ENCODE assay signal across 18 cellular contexts in the genomic region with DNA sequence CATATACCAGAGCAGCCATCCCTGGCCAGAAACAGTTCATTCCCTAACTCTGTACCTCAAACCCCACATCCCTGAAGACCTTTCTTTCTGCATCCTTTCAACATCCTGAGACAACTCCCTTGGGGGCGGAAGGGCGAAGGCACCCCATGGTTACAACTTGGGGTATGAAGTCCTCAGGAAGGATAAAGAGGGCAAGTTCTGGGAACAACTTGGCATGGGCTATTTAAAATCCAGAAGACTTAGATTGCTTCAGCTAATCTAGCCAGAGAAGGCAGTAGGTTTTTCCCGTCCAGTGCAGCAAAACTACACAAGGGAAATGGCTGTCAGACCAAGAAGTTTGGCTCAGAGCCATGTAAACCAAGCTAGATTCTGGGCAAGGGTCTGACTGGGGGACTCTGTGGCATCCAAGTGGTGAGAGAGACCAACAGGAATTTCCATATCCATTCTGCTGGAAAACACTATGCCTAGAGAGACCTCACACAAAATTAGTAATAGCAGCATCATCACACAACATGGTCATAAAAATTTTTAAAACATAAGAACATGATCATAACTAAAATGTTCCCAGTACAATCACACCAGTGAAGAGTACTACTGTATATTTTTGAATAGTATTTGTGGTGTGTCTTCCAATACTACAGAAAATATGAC.
"Had no signal": no experiment of that assay in that cellular context is flagged by ENCODE, and none has a peak within 500 bp of the region (broad histone marks: within the 10 kb centered on the region; RNA-seq: fewer than 3 reads in every experiment).

No MANE protein-coding gene starts in this region.

- H3K9me3 ChIP-seq: lower lobe of right lung, thoracic aorta, upper lobe of left lung had no signal

- H3K27me3 ChIP-seq: right atrium auricular region, upper lobe of left lung had no signal

- H3K4me1 Mint-ChIP-seq: mesothelial cell of epicardium, nephron had no signal

- H3K27ac ChIP-seq: lower lobe of right lung, right atrium auricular region, skin epidermis, thoracic aorta, upper lobe of left lung had no signal

- DNase-seq: activated CD4-positive, alpha-beta T cell treated with anti-CD3 and anti-CD28 coated beads, Interleukin-2, amount 50 U/mL, for 4 hours; activated effector memory CD4-positive, alpha-beta T cell treated with Interleukin-2 at 50 U/mL for 16 hours; activated naive CD4-positive, alpha-beta T cell treated with anti-CD3 and anti-CD28 coated beads, Interleukin-2, amount 10 ng/mL, durations not matched to agents 7 days and 5 days; activated naive CD8-positive, alpha-beta T cell treated with anti-CD3 and anti-CD28 coated beads, Interleukin-2, amount 50 U/mL, for 24 hours; activated T-cell treated with anti-CD3 and anti-CD28 coated beads, Interleukin-2, amount 50 U/mL, for 4 hours; anterior cingulate cortex; effector CD4-positive, alpha-beta T cell; left colon; lower lobe of right lung; stimulated activated CD4-positive, alpha-beta T cell treated with anti-CD3 and anti-CD28 coated beads, Interleukin-15, amount 100 ng/mL, for 24 hours; stimulated activated CD4-positive, alpha-beta T cell treated with anti-CD3 and anti-CD28 coated beads, Interleukin-2, amount 100 ng/mL, for 48 hours; upper lobe of left lung had no signal

- H3K27me3 Mint-ChIP-seq: activated naive CD4-positive, alpha-beta T cell treated with anti-CD3 and anti-CD28 coated beads, Interleukin-2, amount 10 ng/mL, durations not matched to agents 7 days and 5 days had no signal

- H3K36me3 ChIP-seq: lower lobe of right lung, right atrium auricular region, thoracic aorta, upper lobe of left lung had no signal

- H3K9me3 Mint-ChIP-seq: activated naive CD4-positive, alpha-beta T cell treated with anti-CD3 and anti-CD28 coated beads, Interleukin-2, amount 10 ng/mL, durations not matched to agents 7 days and 5 days; mesothelial cell of epicardium; nephron; T-helper 2 cell treated with Interferon-gamma antibody and Interleukin-4, amounts not matched to agents 5 μg/mL and 100 μg/mL, for 36 hours had no signal

- H3K27ac Mint-ChIP-seq: activated naive CD4-positive, alpha-beta T cell treated with anti-CD3 and anti-CD28 coated beads, Interleukin-2, amount 10 ng/mL, durations not matched to agents 7 days and 5 days; mesothelial cell of epicardium; nephron; T-helper 2 cell treated with Interferon-gamma antibody and Interleukin-4, amounts not matched to agents 5 μg/mL and 100 μg/mL, for 36 hours had no signal

- ATAC-seq: activated naive CD8-positive, alpha-beta T cell treated with anti-CD3 and anti-CD28 coated beads, Interleukin-2, amount 50 U/mL, for 24 hours; activated T-cell treated with anti-CD3 and anti-CD28 coated beads, Interleukin-2, amount 50 U/mL, for 4 hours; left colon; lower lobe of right lung had no signal

- H3K36me3 Mint-ChIP-seq: mesothelial cell of epicardium had no signal

- H3K4me3 Mint-ChIP-seq: activated naive CD4-positive, alpha-beta T cell treated with anti-CD3 and anti-CD28 coated beads, Interleukin-2, amount 10 ng/mL, durations not matched to agents 7 days and 5 days; activated naive CD8-positive, alpha-beta T cell treated with anti-CD3 and anti-CD28 coated beads, Interleukin-2, amount 50 U/mL, for 24 hours; activated T-cell treated with anti-CD3 and anti-CD28 coated beads, Interleukin-2, amount 50 U/mL, for 4 hours; mesothelial cell of epicardium; nephron; T-helper 2 cell treated with Interferon-gamma antibody and Interleukin-4, amounts not matched to agents 5 μg/mL and 100 μg/mL, for 36 hours had no signal

- H3K4me1 ChIP-seq: lower lobe of right lung, right atrium auricular region, upper lobe of left lung had no signal

- H3K4me3 ChIP-seq: lower lobe of right lung, right atrium auricular region, skin epidermis, thoracic aorta, upper lobe of left lung had no signal
